8 cellular contexts compared by ENCODE assay signal in genomic region chr17:82320956-82321927, GRCh38. TPM values are rescaled to one million over a fixed set of nuclear protein-coding genes. Genes with fewer than 3 reads are reported as not detected.
DNase-seq lines count a peak whose midpoint lies in the region; ATAC-seq and TF ChIP-seq lines count a peak whose summit lies in the region.

No MANE protein-coding gene starts in this region.

- H3K9ac ChIP-seq in fibroblast of lung (ENCODE audit: insufficient read depth, low read length) = no peak overlapping the region

- H3K79me2 ChIP-seq in fibroblast of lung (ENCODE audit: control insufficient read depth, insufficient read depth, low read length) = no peaks in the 10 kb centered on the region

- WGBS in spleen, 5 donors = 42 to 52% (median 45%) methylated on average over 52 to 65 of the region's 65 CpGs

- TF ChIP-seq POLR2A in spleen (IDR thresholded peaks at IDR 0.05) (no peak), GM18505 (IDR thresholded peaks at IDR 0.05; ENCODE audit: borderline replicate concordance, extremely low read depth, insufficient read depth, insufficient read length) (no peak)

- no peaks in the 10 kb centered on the region for H3K27me3 Mint-ChIP-seq in CD4-positive, alpha-beta T cell

- H3K4me1 Mint-ChIP-seq in CD4-positive, alpha-beta T cell (ENCODE audit: low read depth) = peaks cover 33% of the 10 kb centered on the region

- H3K4me1 ChIP-seq in fibroblast of lung (ENCODE audit: control insufficient read depth, extremely low read depth, insufficient read depth, low read length) (no peaks in the 10 kb centered on the region), spleen (peaks cover 3 to 32% (median 15%) of the 10 kb centered on the region in 6 donors)

- ATAC-seq in CD4-positive, alpha-beta T cell (ENCODE audit: poor library complexity) = peak; percentile 50
- ATAC-seq in GM18505 (IDR thresholded peaks at IDR 0.05; ENCODE audit: unreplicated experiment) (no peak), HG03378 (IDR thresholded peaks at IDR 0.05; ENCODE audit: unreplicated experiment) (no peak), HG02571 (IDR thresholded peaks at IDR 0.05; ENCODE audit: unreplicated experiment) (no peak)

- H3K36me3 ChIP-seq in fibroblast of lung (ENCODE audit: control insufficient read depth, insufficient read depth, low read length) (no peaks in the 10 kb centered on the region), spleen (peaks cover 0 to 43% (median 0%) of the 10 kb centered on the region in 6 donors)

- peaks cover 7% of the 10 kb centered on the region for H3K36me3 Mint-ChIP-seq in CD4-positive, alpha-beta T cell (ENCODE audit: low read depth)

- intact Hi-C loops in CD4-positive, alpha-beta T cell (cut with DNase I, micrococcal nuclease) = loop anchor here (1.0 to 5.0 kb wide), 8 partner anchors 21 to 291 kb away; no protein-coding TSS in a partner anchor
- intact Hi-C loops in spleen (cut with DNase I; ENCODE audit: low total_unique reads) = loop anchor here (5.0 to 10.0 kb wide), 2 partner anchors 84 to 116 kb away; no protein-coding TSS in a partner anchor

- peak overlapping the region; percentile 82 for H3K4me3 Mint-ChIP-seq in CD4-positive, alpha-beta T cell

- DNase-seq in CD4-positive, alpha-beta T cell = peak; percentile 50 to 87 (median 62)
- DNase-seq in NAMALWA (ENCODE audit: low spot score) = peak; percentile 50
- DNase-seq in activated T-cell treated with anti-CD3 and anti-CD28 coated beads for 1 hour (ENCODE audit: low read depth) = peak; percentile 71
- DNase-seq in fibroblast of lung (ENCODE audit: low read depth in 2 of 2) = no peak
- DNase-seq in spleen = peak; percentile 90

- TF ChIP-seq CTCF in CD4-positive, alpha-beta T cell (IDR thresholded peaks at IDR 0.05) = peak; percentile 95
- peak; percentile 32 to 64 for TF ChIP-seq CTCF in fibroblast of lung (conservative IDR thresholded peaks at IDR 0.05 in 1 of 2, IDR thresholded peaks at IDR 0.05 in 1 of 2; ENCODE audit: low read depth in 1 of 2, low read length in 2 of 2)
- TF ChIP-seq CTCF in spleen (IDR thresholded peaks at IDR 0.05 in 8 of 11, conservative IDR thresholded peaks at IDR 0.05 in 3 of 11) = peak; percentile 66 to 98 (median 88)

- no peaks in the 10 kb centered on the region for H4K20me1 ChIP-seq in fibroblast of lung (ENCODE audit: control insufficient read depth, extremely low read depth, insufficient read depth, low read length)

- H2AFZ ChIP-seq in fibroblast of lung (ENCODE audit: low read length) = no peak overlapping the region

- H3K27me3 ChIP-seq in CD4-positive, alpha-beta T cell (ENCODE audit: control insufficient read depth, insufficient read depth, low read length) = no peaks in the 10 kb centered on the region
- no peaks in the 10 kb centered on the region for H3K27me3 ChIP-seq in fibroblast of lung (ENCODE audit: control insufficient read depth, insufficient read depth, low read length)
- peaks cover 0 to 42% (median 0%) of the 10 kb centered on the region in 7 donors for H3K27me3 ChIP-seq in spleen (replicated peaks in 1 of 7)

- H3K27ac ChIP-seq in CD4-positive, alpha-beta T cell (ENCODE audit: low read depth, low read length) = peak overlapping the region; percentile 69
- H3K27ac ChIP-seq in fibroblast of lung (ENCODE audit: insufficient read depth, low read length) (no peak overlapping the region), spleen (peak overlapping the region in 3 of 8 donors; percentile 9 to 58 (median 49))

- POLR2A ChIA-PET in CD4-positive, alpha-beta T cell (lab: Charles Lee) = interaction anchor here (0.7 to 2.1 kb wide), 6 partner anchors 19 to 120 kb away, joined by 3 to 17 read pairs (median 4); no protein-coding TSS in a partner anchor

- H3K4me3 ChIP-seq in fibroblast of lung (replicated peaks in 1 of 4; ENCODE audit: control extremely low read depth in 1 of 4, insufficient read depth in 1 of 4, low read depth in 3 of 4, low read length in 4 of 4) = no peak overlapping the region
- peak overlapping the region in 3 of 8 donors; percentile 16 to 60 (median 20) for H3K4me3 ChIP-seq in spleen

- CTCF ChIA-PET in CD4-positive, alpha-beta T cell (lab: Charles Lee) = interaction anchor here (0.6 to 1.7 kb wide), 13 partner anchors 12 to 106 kb away, joined by 3 to 16 read pairs (median 4); partner anchors contain the start of gene SECTM1

- peak overlapping the region; percentile 13 for H3K4me2 ChIP-seq in fibroblast of lung (ENCODE audit: extremely low read depth, insufficient read depth, low read length)

- H3K9me3 Mint-ChIP-seq in CD4-positive, alpha-beta T cell = no peaks in the 10 kb centered on the region

- H3K27ac Mint-ChIP-seq in CD4-positive, alpha-beta T cell = peak overlapping the region; percentile 90

- no peaks in the 10 kb centered on the region for H3K9me3 ChIP-seq in CD4-positive, alpha-beta T cell (ENCODE audit: control insufficient read depth, low read length)
- H3K9me3 ChIP-seq in fibroblast of lung (ENCODE audit: control insufficient read depth, insufficient read depth, low read depth, low read length) (peaks cover 4% of the 10 kb centered on the region), spleen (no peaks in the 10 kb centered on the region)

RNA-seq across cellular contexts. Expression of gene CD7, which starts 3.8 kb away (rescaled TPM):
- 100 to 1,000 TPM; 225 to 234 TPM for total RNA-seq in CD4-positive, alpha-beta T cell
- total RNA-seq in fibroblast of lung (under 0.01 and 0.17 TPM in 2 replicates), spleen (10 to 100 TPM; 18.9 to 60.1 (median 39.4) TPM)
- polyA plus RNA-seq in fibroblast of lung (not detected in 2 replicates), spleen (10 to 100 TPM; 14.8 to 24.5 (median 16.1) TPM)
- polyA plus RNA-seq in fibroblast of lung (2012) = 0.10 TPM in 1 of 2 replicates, not detected in the other
- polyA minus RNA-seq in fibroblast of lung (ENCODE audit: low replicate concordance) = 0.47 TPM in 1 of 2 replicates, not detected in the other

RNA-seq across cellular contexts. Expression of gene SECTM1, which starts 12.3 kb away (rescaled TPM):
- 1 to 10 TPM; 2.1 to 3.1 TPM for total RNA-seq in CD4-positive, alpha-beta T cell
- 17.3 and 31.1 TPM in 2 replicates for total RNA-seq in fibroblast of lung
- polyA plus RNA-seq in fibroblast of lung = 17.5 and 21.0 TPM in 2 replicates
- 35.7 and 37.2 TPM in 2 replicates for polyA plus RNA-seq in fibroblast of lung (2012)
- polyA minus RNA-seq in fibroblast of lung (ENCODE audit: low replicate concordance) = 80.7 and 91.7 TPM in 2 replicates
- 100 to 1,000 TPM in 1 of 7 donors, 10 to 100 TPM in 6; 55.6 to 141 (median 66.6) TPM for total RNA-seq in spleen
- 10 to 100 TPM in 1 of 3 donors, 1 to 10 TPM in 2; 6.0 to 15.2 (median 7.0) TPM for polyA plus RNA-seq in spleen

RNA-seq across cellular contexts. Expression of gene TEX19, which starts 37.8 kb away (rescaled TPM):
- total RNA-seq in CD4-positive, alpha-beta T cell = not detected
- total RNA-seq in fibroblast of lung (0.17 TPM in 1 of 2 replicates, not detected in the other), spleen (not detected)
- polyA plus RNA-seq in fibroblast of lung (0.05 TPM in 1 of 2 replicates, not detected in the other), spleen (not detected)
- not detected in 2 replicates for polyA plus RNA-seq in fibroblast of lung (2012)
- 0.93 TPM in 1 of 2 replicates, not detected in the other for polyA minus RNA-seq in fibroblast of lung (ENCODE audit: low replicate concordance)

RNA-seq across cellular contexts. Expression of gene CSNK1D, which starts 47.7 kb away (rescaled TPM):
- total RNA-seq in CD4-positive, alpha-beta T cell = 100 to 1,000 TPM; 277 to 286 TPM
- total RNA-seq in fibroblast of lung = 41.3 and 64.9 TPM in 2 replicates
- polyA plus RNA-seq in fibroblast of lung = 112 and 139 TPM in 2 replicates
- 97.6 and 104 TPM in 2 replicates for polyA plus RNA-seq in fibroblast of lung (2012)
- 201 and 240 TPM in 2 replicates for polyA minus RNA-seq in fibroblast of lung (ENCODE audit: low replicate concordance)
- 100 to 1,000 TPM in 5 of 7 donors, 10 to 100 TPM in 2; 74.3 to 216 (median 160) TPM for total RNA-seq in spleen
- 100 to 1,000 TPM in 1 of 3 donors, 10 to 100 TPM in 2; 46.5 to 122 (median 67.2) TPM for polyA plus RNA-seq in spleen

RNA-seq across cellular contexts. Expression of gene UTS2R, which starts 50.3 kb away (rescaled TPM):
- total RNA-seq in CD4-positive, alpha-beta T cell = not detected
- total RNA-seq in fibroblast of lung = not detected in 2 replicates
- not detected in 2 replicates for polyA plus RNA-seq in fibroblast of lung
- not detected in 2 replicates for polyA plus RNA-seq in fibroblast of lung (2012)
- polyA minus RNA-seq in fibroblast of lung (ENCODE audit: low replicate concordance) = not detected in 2 replicates
- total RNA-seq in spleen = 1 to 10 TPM in 1 of 7 donors, under 1 TPM in 4, not detected in 2; 0.26 to 3.1 (median 0.60) TPM
- polyA plus RNA-seq in spleen = not detected

Comparison
In these comparisons a context has a peak if more than half of its experiments do, and no peak if none do; other contexts are left out.
1. DNase-seq: peak in CD4-positive, alpha-beta T cell (10 of 10), NAMALWA (single experiment), activated T-cell treated with anti-CD3 and anti-CD28 coated beads for 1 hour (single experiment) and spleen (single experiment); none in fibroblast of lung (0 of 2).
2. RNA of gene CD7, which starts 3.8 kb away (total RNA-seq): 225 to 234 TPM in CD4-positive, alpha-beta T cell and 18.9 to 60.1 TPM in spleen; under 0.01 to 0.17 TPM in fibroblast of lung; every median in the first group is over 10 times any median in the second.
3. Peak in every context shown above with its lines, with median percentiles within 50 percentile points of each other: CTCF ChIP-seq.